8 cellular contexts compared by ENCODE assay signal in the genomic region with DNA sequence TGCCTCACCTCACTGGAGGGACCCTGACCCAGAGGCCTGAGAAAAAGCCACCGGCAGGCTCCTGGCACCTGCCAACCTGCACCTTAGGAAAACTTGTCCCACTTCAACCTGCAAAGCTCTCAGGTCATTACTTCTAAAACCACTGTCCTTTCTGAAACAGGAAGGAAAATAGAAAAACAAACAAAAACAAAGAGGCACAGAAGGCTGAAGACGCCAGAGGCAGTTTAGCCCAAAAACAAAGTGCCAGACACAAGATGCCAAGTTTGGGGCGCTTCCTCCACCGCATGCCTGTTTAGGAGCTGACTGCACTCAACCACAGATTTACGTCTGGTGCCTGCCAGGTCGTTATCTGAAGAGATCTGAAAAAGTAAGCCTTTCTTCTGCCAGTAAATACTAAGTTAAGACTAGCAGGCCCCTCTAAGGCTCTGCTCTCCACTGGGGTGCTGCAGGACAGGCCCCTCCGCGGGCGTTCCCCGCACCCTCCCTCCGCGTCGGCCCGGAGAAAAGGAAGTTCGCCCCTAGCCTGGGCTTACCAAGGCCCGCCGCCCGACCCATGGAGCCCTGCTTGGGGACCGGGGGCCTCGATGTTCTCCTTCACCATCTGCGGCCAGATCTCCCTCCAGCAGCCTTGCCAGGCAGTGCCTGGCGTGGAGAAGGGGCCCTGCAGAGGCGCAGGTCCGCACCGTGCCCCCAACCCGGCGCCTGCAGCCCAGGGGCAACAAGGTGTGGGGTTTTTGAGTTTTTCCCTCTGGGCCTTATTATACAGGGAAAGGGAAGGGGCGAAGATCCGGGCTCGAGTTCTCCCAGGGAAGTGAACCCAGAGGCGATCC. TPM values are rescaled to one million over a fixed set of nuclear protein-coding genes. Genes with fewer than 3 reads are reported as not detected.
DNase-seq lines count a peak whose midpoint lies in the region; ATAC-seq and TF ChIP-seq lines count a peak whose summit lies in the region.

No MANE protein-coding gene starts in this region.

- intact Hi-C loops in MCF 10A (cut with micrococcal nuclease), result loop anchor here (2.0 kb wide), 1 partner anchor 146 kb away; the partner anchor contains the start of gene GOLGA8B

- H3K27ac Mint-ChIP-seq in MCF 10A (ENCODE audit: low read depth, unreplicated experiment), result peak overlapping the region; percentile 67

- no peaks in the 10 kb centered on the region for H3K27me3 Mint-ChIP-seq in MCF 10A (ENCODE audit: insufficient read depth, unreplicated experiment)

- no peaks in the 10 kb centered on the region for H3K36me3 ChIP-seq in liver (ENCODE audit: control insufficient read depth in 4 of 4, insufficient read depth in 3 of 4, low read depth in 1 of 4, low read length in 3 of 4)
- peaks cover 0 to 29% (median 0%) of the 10 kb centered on the region in 3 donors for H3K36me3 ChIP-seq in tibial nerve

- TF ChIP-seq POLR2A in tibial nerve (IDR thresholded peaks at IDR 0.05), result no peak

- 14% methylated on average over 31 of the region's 31 CpGs for WGBS in liver
- 17 to 25% methylated on average over 6 to 12 of the region's 31 CpGs for WGBS in tibial nerve, 2 donors

- no peak for TF ChIP-seq RAD21 in liver (IDR thresholded peaks at IDR 0.05)

- ATAC-seq in GM19397 (IDR thresholded peaks at IDR 0.05; ENCODE audit: unreplicated experiment), result peak; percentile 15
- ATAC-seq in GM18861 (IDR thresholded peaks at IDR 0.05; ENCODE audit: unreplicated experiment), result no peak

- H3K4me1 Mint-ChIP-seq in MCF 10A (ENCODE audit: insufficient read depth, unreplicated experiment), result peaks cover 17% of the 10 kb centered on the region

- no peak overlapping the region for H3K9ac ChIP-seq in liver (ENCODE audit: low read depth in 1 of 2, low read length in 2 of 2)

- H3K27ac ChIP-seq in AG04450 (ENCODE audit: low read depth, low read length), result no peak overlapping the region
- no peak overlapping the region for H3K27ac ChIP-seq in liver (ENCODE audit: low read depth in 1 of 2, low read length in 2 of 2)
- H3K27ac ChIP-seq in tibial nerve, result no peak overlapping the region

- H3K4me1 ChIP-seq in liver (ENCODE audit: control insufficient read depth in 4 of 4, insufficient read depth in 4 of 4, low read length in 3 of 4) (peaks cover 0 to 12% (median 7%) of the 10 kb centered on the region in 4 donors), tibial nerve (peaks cover 0 to 22% (median 2%) of the 10 kb centered on the region in 4 donors)

- no peaks in the 10 kb centered on the region for H3K27me3 ChIP-seq in AG04450 (ENCODE audit: control insufficient read depth, insufficient read depth, low read length)
- H3K27me3 ChIP-seq in liver (ENCODE audit: control insufficient read depth in 4 of 4, insufficient read depth in 4 of 4, low read length in 3 of 4), result peaks cover 0 to 5% (median 0%) of the 10 kb centered on the region in 4 donors
- H3K27me3 ChIP-seq in tibial nerve, result no peaks in the 10 kb centered on the region

- H3K4me3 ChIP-seq in AG04450 (ENCODE audit: low read depth, low read length) (peak overlapping the region; percentile 45), liver (ENCODE audit: low read depth in 1 of 3, low read length in 3 of 3) (peak overlapping the region in 2 of 3 donors; percentile 16 to 48), tibial nerve (peak overlapping the region; percentile 35 to 73 (median 56))

- no TSS peak for BruUV-seq in MCF 10A (replicated peaks; lab: Mats Ljungman, UMichigan)

- DNase-seq in AG04450 (ENCODE audit: low read depth, low spot score) (no peak), NCI-H69 (lab: John Stamatoyannopoulos, UW) (peak; percentile 43), MCF 10A (ENCODE audit: unreplicated experiment) (peak; percentile 13), tibial nerve (ENCODE audit: low spot score in 2 of 2) (no peak), DMS153 treated with DMSO at 0.1 percent for 48 hours (lab: John Stamatoyannopoulos, UW; ENCODE audit: unreplicated experiment) (no peak)

- H3K36me3 Mint-ChIP-seq in MCF 10A (ENCODE audit: insufficient read depth, unreplicated experiment), result peaks cover 20% of the 10 kb centered on the region

- CTCF ChIA-PET in AG04450 (lab: Charles Lee) (no interaction called here), MCF 10A (lab: Yijun Ruan, JAX) (interaction anchor here (0.8 to 1.4 kb wide), 2 partner anchors 69 to 151 kb away, joined by 3 to 4 read pairs; partner anchors contain the start of gene LPCAT4)

- H3K9me3 ChIP-seq in AG04450 (ENCODE audit: control insufficient read depth, insufficient read depth, low read length) (no peaks in the 10 kb centered on the region), liver (ENCODE audit: control insufficient read depth in 4 of 4, low read length in 3 of 4) (no peaks in the 10 kb centered on the region), tibial nerve (no peaks in the 10 kb centered on the region)

- TF ChIP-seq EP300 in tibial nerve (IDR thresholded peaks at IDR 0.05), result no peak

- POLR2A ChIA-PET in AG04450 (lab: Yijun Ruan, JAX), result no interaction called here
- POLR2A ChIA-PET in MCF 10A (lab: Yijun Ruan, JAX), result interaction anchor here (1.0 to 1.3 kb wide), 5 partner anchors 95 to 370 kb away, joined by 3 to 6 read pairs (median 4); no protein-coding TSS in a partner anchor

- no peaks in the 10 kb centered on the region for H3K9me3 Mint-ChIP-seq in MCF 10A (ENCODE audit: unreplicated experiment)

- TF ChIP-seq CTCF in AG04450 (IDR thresholded peaks at IDR 0.05; ENCODE audit: low read depth, low read length), result no peak
- no peak for TF ChIP-seq CTCF in MCF 10A (IDR thresholded peaks at IDR 0.05; ENCODE audit: unreplicated experiment)
- TF ChIP-seq CTCF in liver (IDR thresholded peaks at IDR 0.05; ENCODE audit: low read depth, low read length, missing input control), result no peak
- TF ChIP-seq CTCF in tibial nerve (IDR thresholded peaks at IDR 0.05), result no peak

- H3K4me3 Mint-ChIP-seq in MCF 10A (ENCODE audit: unreplicated experiment), result peak overlapping the region; percentile 77

TF ChIP-seq in liver, 16 proteins besides CTCF, POLR2A, EP300 and RAD21:
- TF ChIP-seq, protein P1, sequence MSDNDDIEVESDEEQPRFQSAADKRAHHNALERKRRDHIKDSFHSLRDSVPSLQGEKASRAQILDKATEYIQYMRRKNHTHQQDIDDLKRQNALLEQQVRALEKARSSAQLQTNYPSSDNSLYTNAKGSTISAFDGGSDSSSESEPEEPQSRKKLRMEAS (IDR thresholded peaks at IDR 0.05), result no peak
- TF ChIP-seq YY1 (IDR thresholded peaks at IDR 0.05), result no peak
- TF ChIP-seq JUND (IDR thresholded peaks at IDR 0.05), result no peak
- TF ChIP-seq TAF1 (conservative IDR thresholded peaks at IDR 0.05), result no peak
- no peak for TF ChIP-seq FOXA2 (IDR thresholded peaks at IDR 0.05)
- no peak for TF ChIP-seq HNF4A (conservative IDR thresholded peaks at IDR 0.05)
TF ChIP-seq in liver: peak in this region for 0.

RNA-seq across cellular contexts. Expression of gene GOLGA8A, which starts 1.3 kb away (rescaled TPM):
- polyA plus RNA-seq in AG04450 (2011; rRNA removed), result 6.4 and 7.2 TPM in 2 replicates
- polyA minus RNA-seq in AG04450 (2011; rRNA and poly(A)+ RNA removed), result 1.00 and 2.4 TPM in 2 replicates
- 173 and 192 TPM in 2 replicates for total RNA-seq in MCF 10A (2022)
- total RNA-seq in liver, result 10 to 100 TPM in 1 of 2 donors, 1 to 10 TPM in 1; 7.7 to 20.6 TPM
- 10 to 100 TPM in 1 of 2 donors, 1 to 10 TPM in 1; 2.1 to 10.4 TPM for polyA plus RNA-seq in liver
- total RNA-seq in tibial nerve, result 10 to 100 TPM; 32.0 to 78.9 (median 73.1) TPM

Comparison
In these comparisons a context has a peak if more than half of its experiments do, and no peak if none do; other contexts are left out.
1. DNase-seq: peak in NCI-H69 (single experiment) and MCF 10A (single experiment); none in AG04450 (single experiment), tibial nerve (0 of 2) and DMS153 treated with DMSO at 0.1 percent for 48 hours (single experiment).
2. Peak in every context shown above with its lines, with median percentiles within 50 percentile points of each other: H3K4me3 ChIP-seq.